Comparison of ENCODE assay signal across 8 cellular contexts in the genomic region with DNA sequence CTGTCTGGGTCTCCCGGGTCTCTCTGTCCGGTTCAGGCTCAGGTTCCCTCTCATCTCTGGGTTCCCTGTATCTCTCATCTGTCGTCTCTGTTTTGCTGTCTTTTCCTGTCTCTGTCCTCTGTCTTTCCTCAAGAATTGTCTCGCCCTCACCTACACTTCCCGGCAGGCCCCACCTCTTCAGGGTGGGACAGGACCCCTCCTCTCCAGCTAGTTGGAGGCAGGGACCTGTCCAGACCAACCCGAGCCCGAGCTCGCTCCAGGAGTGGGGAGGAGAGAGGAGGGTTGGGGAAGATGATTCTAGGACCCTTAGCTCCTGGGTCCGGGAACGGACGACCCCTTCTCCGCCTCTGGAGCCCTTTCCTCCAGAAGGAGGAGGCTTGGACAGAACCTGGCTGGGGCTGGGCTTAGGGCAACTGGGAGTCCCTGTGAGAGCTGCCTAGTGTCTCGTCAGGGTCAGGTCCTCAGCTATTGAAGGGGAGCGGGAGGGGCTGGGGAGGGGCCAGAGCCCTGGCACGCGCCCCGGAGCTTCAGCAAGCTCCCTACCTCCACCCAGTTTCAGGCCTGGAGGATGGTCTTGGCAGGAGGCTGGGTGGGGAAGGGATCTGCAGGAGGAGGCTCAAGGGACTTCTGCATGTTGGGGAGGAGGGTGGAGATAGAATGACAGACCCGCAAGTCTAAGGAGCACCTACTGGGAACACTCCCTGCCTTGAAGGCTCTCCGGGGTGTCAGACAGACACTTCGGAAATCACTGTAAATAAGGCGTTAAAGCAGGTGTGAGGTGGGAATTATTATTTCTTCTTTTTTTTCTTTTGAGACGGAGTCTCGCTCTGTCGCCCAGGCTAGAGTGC. TPM values are rescaled to one million over a fixed set of nuclear protein-coding genes. Genes with fewer than 3 reads are reported as not detected.
A peak's percentile ranks its signal among the peaks of the same experiment; 100 is the strongest.
DNase-seq lines count a peak whose midpoint lies in the region; ATAC-seq and TF ChIP-seq lines count a peak whose summit lies in the region.

No MANE protein-coding gene starts in this region.

- H3K9me3 ChIP-seq in right atrium auricular region (no peaks in the 10 kb centered on the region), skeletal muscle tissue (ENCODE audit: control insufficient read depth in 3 of 3, low read length in 3 of 3) (no peaks in the 10 kb centered on the region)

- H3K4me3 Mint-ChIP-seq in activated CD8-positive, alpha-beta memory T cell treated with anti-CD3 and anti-CD28 coated beads, Interleukin-2, amount 10 ng/mL, durations not matched to agents 7 days and 5 days = peak overlapping the region; percentile 84
- H3K4me3 Mint-ChIP-seq in activated T-helper 1 cell treated with anti-CD3 and anti-CD28 coated beads, Interleukin-12 subunit alpha, Interleukin-12 subunit beta, Interleukin-2, Interleukin-4 antibody, amounts not matched to agents 30 ng/mL and 10 ng/mL and 1 ng/mL, durations not matched to agents 14 hours and 24 hours and 36 hours = peak overlapping the region; percentile 88

- TF ChIP-seq CTCF in right atrium auricular region (IDR thresholded peaks at IDR 0.05) = no peak

- H3K27me3 ChIP-seq in right atrium auricular region = no peaks in the 10 kb centered on the region
- H3K27me3 ChIP-seq in skeletal muscle tissue (ENCODE audit: control insufficient read depth in 3 of 3, insufficient read depth in 3 of 3, low read length in 3 of 3) = no peaks in the 10 kb centered on the region

- no peaks in the 10 kb centered on the region for H3K36me3 Mint-ChIP-seq in activated CD8-positive, alpha-beta memory T cell treated with anti-CD3 and anti-CD28 coated beads, Interleukin-2, amount 10 ng/mL, durations not matched to agents 7 days and 5 days
- H3K36me3 Mint-ChIP-seq in activated T-helper 1 cell treated with anti-CD3 and anti-CD28 coated beads, Interleukin-12 subunit alpha, Interleukin-12 subunit beta, Interleukin-2, Interleukin-4 antibody, amounts not matched to agents 30 ng/mL and 10 ng/mL and 1 ng/mL, durations not matched to agents 14 hours and 24 hours and 36 hours (ENCODE audit: low read depth) = no peaks in the 10 kb centered on the region

- peak overlapping the region; percentile 79 for H3K27ac Mint-ChIP-seq in activated CD8-positive, alpha-beta memory T cell treated with anti-CD3 and anti-CD28 coated beads, Interleukin-2, amount 10 ng/mL, durations not matched to agents 7 days and 5 days
- peak overlapping the region; percentile 87 for H3K27ac Mint-ChIP-seq in activated T-helper 1 cell treated with anti-CD3 and anti-CD28 coated beads, Interleukin-12 subunit alpha, Interleukin-12 subunit beta, Interleukin-2, Interleukin-4 antibody, amounts not matched to agents 30 ng/mL and 10 ng/mL and 1 ng/mL, durations not matched to agents 14 hours and 24 hours and 36 hours

- no peaks in the 10 kb centered on the region for H3K9me3 Mint-ChIP-seq in activated CD8-positive, alpha-beta memory T cell treated with anti-CD3 and anti-CD28 coated beads, Interleukin-2, amount 10 ng/mL, durations not matched to agents 7 days and 5 days (ENCODE audit: low read depth)
- no peaks in the 10 kb centered on the region for H3K9me3 Mint-ChIP-seq in activated T-helper 1 cell treated with anti-CD3 and anti-CD28 coated beads, Interleukin-12 subunit alpha, Interleukin-12 subunit beta, Interleukin-2, Interleukin-4 antibody, amounts not matched to agents 30 ng/mL and 10 ng/mL and 1 ng/mL, durations not matched to agents 14 hours and 24 hours and 36 hours

- H3K4me1 Mint-ChIP-seq in activated CD8-positive, alpha-beta memory T cell treated with anti-CD3 and anti-CD28 coated beads, Interleukin-2, amount 10 ng/mL, durations not matched to agents 7 days and 5 days = peaks cover 46% of the 10 kb centered on the region
- H3K4me1 Mint-ChIP-seq in activated T-helper 1 cell treated with anti-CD3 and anti-CD28 coated beads, Interleukin-12 subunit alpha, Interleukin-12 subunit beta, Interleukin-2, Interleukin-4 antibody, amounts not matched to agents 30 ng/mL and 10 ng/mL and 1 ng/mL, durations not matched to agents 14 hours and 24 hours and 36 hours (ENCODE audit: low read depth) = peaks cover 51% of the 10 kb centered on the region

- CTCF ChIA-PET in activated CD8-positive, alpha-beta memory T cell treated with anti-CD3 and anti-CD28 coated beads, Interleukin-2, amount 10 ng/mL, durations not matched to agents 7 days and 5 days (lab: Charles Lee) = interaction anchor here (0.6 to 2.1 kb wide), 8 partner anchors 11 to 338 kb away, joined by 3 to 7 read pairs (median 4); no protein-coding TSS in a partner anchor

- H3K27me3 Mint-ChIP-seq in activated CD8-positive, alpha-beta memory T cell treated with anti-CD3 and anti-CD28 coated beads, Interleukin-2, amount 10 ng/mL, durations not matched to agents 7 days and 5 days = no peaks in the 10 kb centered on the region
- H3K27me3 Mint-ChIP-seq in activated T-helper 1 cell treated with anti-CD3 and anti-CD28 coated beads, Interleukin-12 subunit alpha, Interleukin-12 subunit beta, Interleukin-2, Interleukin-4 antibody, amounts not matched to agents 30 ng/mL and 10 ng/mL and 1 ng/mL, durations not matched to agents 14 hours and 24 hours and 36 hours (ENCODE audit: insufficient read depth) = no peaks in the 10 kb centered on the region

- H3K9ac ChIP-seq in skeletal muscle tissue (ENCODE audit: low read depth in 1 of 3, low read length in 3 of 3) = peak overlapping the region; percentile 92 to 96 (median 96)

- H3K4me3 ChIP-seq in right atrium auricular region (peak overlapping the region; percentile 79 to 91), skeletal muscle tissue (ENCODE audit: low read length in 3 of 3) (peak overlapping the region; percentile 58 to 96 (median 96))

- H3K36me3 ChIP-seq in right atrium auricular region (no peaks in the 10 kb centered on the region), skeletal muscle tissue (ENCODE audit: control insufficient read depth in 3 of 3, insufficient read depth in 3 of 3, low read length in 3 of 3) (peaks cover 0 to 2% (median 0%) of the 10 kb centered on the region in 3 donors)

- H3K4me1 ChIP-seq in right atrium auricular region = peaks cover 0 to 37% of the 10 kb centered on the region in 2 donors
- H3K4me1 ChIP-seq in skeletal muscle tissue (ENCODE audit: control insufficient read depth in 3 of 3, insufficient read depth in 3 of 3, low read length in 3 of 3) = peaks cover 14 to 40% (median 31%) of the 10 kb centered on the region in 3 donors

- H3K27ac ChIP-seq in right atrium auricular region (peak overlapping the region; percentile 83 to 88), skeletal muscle tissue (ENCODE audit: low read depth, low read length) (peak overlapping the region; percentile 89)

- ATAC-seq in activated CD8-positive, alpha-beta memory T cell treated with anti-CD3 and anti-CD28 coated beads, Interleukin-2, amount 10 ng/mL, durations not matched to agents 7 days and 5 days = peak; percentile 0
- ATAC-seq in HG02981 (IDR thresholded peaks at IDR 0.05; ENCODE audit: unreplicated experiment) = no peak

- intact Hi-C loops in activated T-helper 1 cell treated with anti-CD3 and anti-CD28 coated beads, Interleukin-12 subunit alpha, Interleukin-12 subunit beta, Interleukin-2, Interleukin-4 antibody, amounts not matched to agents 30 ng/mL and 10 ng/mL and 1 ng/mL, durations not matched to agents 14 hours and 24 hours and 36 hours (cut with micrococcal nuclease) = loop anchor here (1.0 to 10.0 kb wide), 5 partner anchors 221 to 1831 kb away; a partner anchor contains a TSS

- DNase-seq in activated CD8-positive, alpha-beta memory T cell treated with anti-CD3 and anti-CD28 coated beads, Interleukin-2, amount 10 ng/mL, durations not matched to agents 7 days and 5 days = no peak
- no peak for DNase-seq in activated CD8-positive, alpha-beta memory T cell treated with anti-CD3 and anti-CD28 coated beads, Interleukin-2, amount 50 U/mL, for 48 hours
- DNase-seq in activated T-helper 1 cell treated with anti-CD3 and anti-CD28 coated beads, Interleukin-12 subunit alpha, Interleukin-12 subunit beta, Interleukin-2, Interleukin-4 antibody, amounts not matched to agents 30 ng/mL and 10 ng/mL and 1 ng/mL, durations not matched to agents 14 hours and 24 hours and 36 hours (ENCODE audit: low spot score) = no peak
- DNase-seq in right atrium auricular region (ENCODE audit: low spot score) (no peak), superior temporal gyrus (ENCODE audit: extremely low spot score) (no peak), NCI-H1930 (lab: John Stamatoyannopoulos, UW) (no peak)

RNA-seq across cellular contexts. Expression of a gene that starts 26.3 kb away (rescaled TPM):
- 10 to 100 TPM; 73.7 to 83.8 TPM for total RNA-seq in activated CD8-positive, alpha-beta memory T cell treated with anti-CD3 and anti-CD28 coated beads, Interleukin-2, amount 10 ng/mL, durations not matched to agents 7 days and 5 days
- 70.0 and 74.9 TPM in 2 replicates for total RNA-seq in activated T-helper 1 cell treated with anti-CD3 and anti-CD28 coated beads, Interleukin-12 subunit alpha, Interleukin-12 subunit beta, Interleukin-2, Interleukin-4 antibody, amounts not matched to agents 30 ng/mL and 10 ng/mL and 1 ng/mL, durations not matched to agents 14 hours and 24 hours and 36 hours
- total RNA-seq in right atrium auricular region (10 to 100 TPM; 19.1 to 25.4 TPM), skeletal muscle tissue (37.6 TPM)
